26 cellular contexts compared by ENCODE assay signal in the genomic region with DNA sequence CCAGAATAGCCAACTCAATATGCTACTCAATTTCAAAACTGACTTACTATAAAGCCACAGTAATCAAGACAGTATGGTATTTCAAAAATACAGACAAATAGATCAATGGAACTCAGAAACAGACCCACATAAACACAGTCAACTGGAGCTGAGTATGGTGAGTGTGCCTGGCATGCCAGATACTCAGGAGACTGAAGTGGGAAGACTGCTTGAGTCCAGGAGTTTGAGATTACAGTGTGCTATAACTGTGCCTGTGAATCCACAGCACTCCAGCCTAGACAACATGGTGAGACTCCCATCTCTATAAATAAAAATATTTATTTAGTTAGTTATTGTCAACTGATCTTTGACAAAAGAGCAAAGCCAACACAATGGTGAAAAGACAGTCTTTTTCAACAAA.
DNase-seq lines count a peak whose midpoint lies in the region; ATAC-seq, FAIRE-seq and TF ChIP-seq lines count a peak whose summit lies in the region.
"Had no signal": no experiment of that assay in that cellular context is flagged by ENCODE, and none has a peak within 500 bp of the region (broad histone marks: within the 10 kb centered on the region; RNA-seq: fewer than 3 reads in every experiment).

No MANE protein-coding gene starts in this region.

- no peak overlapping the region for H3K14ac ChIP-seq in IMR-90 (replicated peaks; ENCODE audit: low read depth, low read length)

- H3K27me3 ChIP-seq in IMR-90 (ENCODE audit: control insufficient read depth, insufficient read depth, low read length) (no peaks in the 10 kb centered on the region), SJCRH30 (no peaks in the 10 kb centered on the region)
- H3K27me3 ChIP-seq: BE2C; BLaER1 treated with 17β-estradiol and CSF1 and Interleukin-3, amounts not matched to agents 10 nM and 100 nM had no signal

- H2BK5ac ChIP-seq in IMR-90 (ENCODE audit: low read depth, low read length, poor library complexity, severe bottlenecking), result no peak overlapping the region

- H4K91ac ChIP-seq in IMR-90 (ENCODE audit: insufficient read depth, low read depth, low read length), result no peak overlapping the region

- ATAC-seq in Right ventricle myocardium inferior, result peak; percentile 46
- no peak for ATAC-seq in IMR-90 (ENCODE audit: low read depth)
- ATAC-seq: A549, GM12878, HCT116 had no signal

- peak; percentile 71 for FAIRE-seq in H54 (lab: Jason Lieb, UNC)
- FAIRE-seq: D721Med, GM12878, H1 had no signal

- peaks cover 5% of the 10 kb centered on the region for H3K36me3 ChIP-seq in IMR-90 (ENCODE audit: control insufficient read depth, insufficient read depth, low read length)
- H3K36me3 ChIP-seq in SJCRH30, result no peaks in the 10 kb centered on the region

- no peak overlapping the region for H2AFZ ChIP-seq in IMR-90 (replicated peaks; ENCODE audit: low read length, poor library complexity)
- H2AFZ ChIP-seq: GM23248 had no signal

- intact Hi-C loops in Right ventricle myocardium inferior (cut with DNase I), result no loop called here
- intact Hi-C loops in cardiac septum (cut with DNase I), result no loop called here
- intact Hi-C loops in IMR-90 (cut with micrococcal nuclease), result no loop called here

- H3K4me3 ChIP-seq in IMR-90 (ENCODE audit: insufficient read depth, low read depth, low read length) (no peak overlapping the region), SJCRH30 (no peak overlapping the region)
- H3K4me3 ChIP-seq: A549; BLaER1 treated with 17β-estradiol and CSF1 and Interleukin-3, amounts not matched to agents 10 nM and 100 nM; GM12878; GM23248 had no signal

- H3K23ac ChIP-seq in IMR-90 (ENCODE audit: low read depth, low read length), result peak overlapping the region; percentile 72; the same call in 1 of the 2 replicates

- no peak overlapping the region for H2BK15ac ChIP-seq in IMR-90 (ENCODE audit: low read depth, low read length)

- POLR2A ChIA-PET in IMR-90 (lab: Charles Lee; ENCODE audit: unreplicated experiment), result no interaction called here

- no peak overlapping the region for H2AK5ac ChIP-seq in IMR-90 (ENCODE audit: low read depth, low read length)

- no peak overlapping the region for H3K4me2 ChIP-seq in IMR-90 (ENCODE audit: low read depth, low read length)
- H3K4me2 ChIP-seq: A549 had no signal

- H4K20me1 ChIP-seq in IMR-90 (ENCODE audit: insufficient read depth, low read length), result peaks cover 47% of the 10 kb centered on the region; the same call in 1 of the 2 replicates

- BruUV-seq in IMR-90 (replicated peaks; lab: Mats Ljungman, UMichigan), result no TSS peak

- H4K8ac ChIP-seq in IMR-90 (ENCODE audit: low read depth in 2 of 2, low read length in 2 of 2), result no peak overlapping the region

- TF ChIP-seq POLR2A in H54 (IDR thresholded peaks at IDR 0.05; ENCODE audit: low read depth, low read length) (no peak), IMR-90 (IDR thresholded peaks at IDR 0.05; ENCODE audit: low read depth, low read length) (no peak)

- no peak for TF ChIP-seq CTCF in IMR-90 (conservative IDR thresholded peaks at IDR 0.05; ENCODE audit: low read depth, low read length)

- no peak overlapping the region for H4K5ac ChIP-seq in IMR-90 (ENCODE audit: low read depth, low read length)

- DNase-seq in Right ventricle myocardium inferior (ENCODE audit: missing footprints) (no peak), cardiac septum (ENCODE audit: low spot score) (no peak), H54 (ENCODE audit: insufficient read length, low spot score) (no peak), IMR-90 (no peak), fibroblast of peridontal ligament (ENCODE audit: extremely low read depth) (peak; percentile 18), NCI-H1417 (lab: John Stamatoyannopoulos, UW) (no peak), SJCRH30 (no peak), NCI-H510A treated with DMSO at 0.1 percent for 48 hours (lab: John Stamatoyannopoulos, UW) (no peak)
- DNase-seq: 8988T; ACHN; AML-193; BE2C; CD4-positive, alpha-beta T cell; CD8-positive, alpha-beta memory T cell; DMS 273 treated with DMSO at 0.1 percent for 48 hours; DMS79; EL; GDM1; GM23248; H9 had no signal

- no peaks in the 10 kb centered on the region for H3K4me1 ChIP-seq in IMR-90 (ENCODE audit: control insufficient read depth, insufficient read depth, low read length)
- no peaks in the 10 kb centered on the region for H3K4me1 ChIP-seq in SJCRH30
- H3K4me1 ChIP-seq: BE2C had no signal

- no peak overlapping the region for H2BK120ac ChIP-seq in IMR-90 (ENCODE audit: low read depth, low read length)

- H3K9me1 ChIP-seq in IMR-90 (ENCODE audit: insufficient read depth, low read length), result peaks cover 3% of the 10 kb centered on the region

- no peak overlapping the region for H3K4ac ChIP-seq in IMR-90 (ENCODE audit: low read depth, low read length)

- no peak overlapping the region for H3K56ac ChIP-seq in IMR-90 (ENCODE audit: extremely low read depth, insufficient read depth, low read length)

- peaks cover 15 to 73% of the 10 kb centered on the region in 2 experiments; a peak in 3 of 4 replicates for H3K79me1 ChIP-seq in IMR-90 (ENCODE audit: low read depth in 1 of 2, low read length in 2 of 2)

- TF ChIP-seq RAD21 in IMR-90 (IDR thresholded peaks at IDR 0.05; ENCODE audit: low read length), result no peak

- H3K18ac ChIP-seq in IMR-90 (ENCODE audit: low read depth, low read length), result no peak overlapping the region

- H3K27ac ChIP-seq in IMR-90 (ENCODE audit: insufficient read depth, low read length), result no peak overlapping the region
- no peak overlapping the region for H3K27ac ChIP-seq in SJCRH30
- H3K27ac ChIP-seq: A549, GM23248 had no signal

- in situ Hi-C loops in IMR-90 (cut with MboI; ENCODE audit: low sequenced_read_pairs), result no loop called here

- no peak overlapping the region for H2BK20ac ChIP-seq in IMR-90 (ENCODE audit: low read depth, low read length)

- no peak overlapping the region for H2AK9ac ChIP-seq in IMR-90 (replicated peaks; ENCODE audit: low read depth, low read length, poor library complexity)

- H3K9me3 ChIP-seq in IMR-90 (ENCODE audit: control insufficient read depth, insufficient read depth, low read length) (no peaks in the 10 kb centered on the region), SJCRH30 (replicated peaks) (no peaks in the 10 kb centered on the region)
- H3K9me3 ChIP-seq: A549, BE2C had no signal

- no peak overlapping the region for H3K9ac ChIP-seq in IMR-90 (ENCODE audit: low read depth, low read length)
- H3K9ac ChIP-seq: BLaER1 treated with 17β-estradiol and CSF1 and Interleukin-3, amounts not matched to agents 10 nM and 100 nM; GM23248 had no signal

- dilution Hi-C loops in IMR-90 (cut with HindIII; ENCODE audit: low sequenced_read_pairs, unreplicated experiment), result no loop called here

- CTCF ChIA-PET in IMR-90 (lab: Yijun Ruan, JAX), result interaction anchor here (1.1 kb wide), 1 partner anchor 11 kb away, joined by 3 read pairs; no protein-coding TSS in a partner anchor

TF ChIP-seq in IMR-90, 13 proteins besides CTCF, POLR2A, EP300 and RAD21:
- TF ChIP-seq RCOR1 (IDR thresholded peaks at IDR 0.05; ENCODE audit: insufficient replicate concordance, low read length) (no peak), FOS (IDR thresholded peaks at IDR 0.05; ENCODE audit: low read depth, low read length) (no peak), BHLHE40 (IDR thresholded peaks at IDR 0.05; ENCODE audit: low read depth, low read length) (no peak), MAZ (IDR thresholded peaks at IDR 0.05; ENCODE audit: borderline replicate concordance, low read depth, low read length) (no peak), CHD1 (IDR thresholded peaks at IDR 0.05; ENCODE audit: low read depth, low read length) (no peak), NFE2L2 (IDR thresholded peaks at IDR 0.05; ENCODE audit: low read depth, low read length) (no peak), CEBPB (IDR thresholded peaks at IDR 0.05; ENCODE audit: low read depth, low read length) (no peak), MXI1 (IDR thresholded peaks at IDR 0.05; ENCODE audit: borderline replicate concordance, low read depth, low read length) (no peak)
- TF ChIP-seq, protein P1, sequence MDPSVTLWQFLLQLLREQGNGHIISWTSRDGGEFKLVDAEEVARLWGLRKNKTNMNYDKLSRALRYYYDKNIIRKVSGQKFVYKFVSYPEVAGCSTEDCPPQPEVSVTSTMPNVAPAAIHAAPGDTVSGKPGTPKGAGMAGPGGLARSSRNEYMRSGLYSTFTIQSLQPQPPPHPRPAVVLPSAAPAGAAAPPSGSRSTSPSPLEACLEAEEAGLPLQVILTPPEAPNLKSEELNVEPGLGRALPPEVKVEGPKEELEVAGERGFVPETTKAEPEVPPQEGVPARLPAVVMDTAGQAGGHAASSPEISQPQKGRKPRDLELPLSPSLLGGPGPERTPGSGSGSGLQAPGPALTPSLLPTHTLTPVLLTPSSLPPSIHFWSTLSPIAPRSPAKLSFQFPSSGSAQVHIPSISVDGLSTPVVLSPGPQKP (IDR thresholded peaks at IDR 0.05; ENCODE audit: borderline replicate concordance, low read depth, low read length), result no peak
